In the genomic region with DNA sequence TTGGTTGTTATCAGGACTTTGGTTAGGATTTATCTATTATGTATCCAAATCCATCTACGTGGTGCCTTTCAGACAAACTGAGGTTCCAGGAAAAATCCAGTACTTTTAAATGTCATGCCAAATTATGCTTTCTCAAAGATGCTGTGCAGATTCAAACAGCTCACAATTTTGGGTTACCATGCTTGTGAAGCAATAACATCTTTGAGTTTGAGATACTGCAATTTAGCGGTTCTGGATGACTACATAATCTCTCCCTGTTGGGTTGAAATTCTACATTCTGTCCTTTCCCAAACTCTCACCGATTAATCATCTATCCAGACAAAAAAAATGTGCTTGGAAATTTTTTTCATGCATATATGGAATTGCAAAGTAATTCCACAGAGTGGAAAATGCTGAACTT, we compare ENCODE assay signal across 18 cellular contexts. TPM values are rescaled to one million over a fixed set of nuclear protein-coding genes. Genes with fewer than 3 reads are reported as not detected.
DNase-seq lines count a peak whose midpoint lies in the region; ATAC-seq and TF ChIP-seq lines count a peak whose summit lies in the region.
"Had no signal": no experiment of that assay in that cellular context is flagged by ENCODE, and none has a peak within 500 bp of the region (broad histone marks: within the 10 kb centered on the region; RNA-seq: fewer than 3 reads in every experiment).

No MANE protein-coding gene starts in this region.

- TF ChIP-seq EP300 in sigmoid colon (IDR thresholded peaks at IDR 0.05) = no peak

- no peak for ATAC-seq in GM21619 (IDR thresholded peaks at IDR 0.05; ENCODE audit: unreplicated experiment)
- ATAC-seq: HepG2 had no signal

- POLR2A ChIA-PET in HEK293T (lab: Yijun Ruan, JAX) = no interaction called here

- no peaks in the 10 kb centered on the region for H3K36me3 ChIP-seq in sigmoid colon
- H3K36me3 ChIP-seq in vagina = no peaks in the 10 kb centered on the region

- DNase-seq in amniotic epithelial cell (ENCODE audit: low read depth) (peak; percentile 59), fibroblast of the aortic adventitia (ENCODE audit: low read depth) (peak; percentile 71), sigmoid colon (no peak), vagina (ENCODE audit: extremely low spot score in 2 of 2) (no peak), HEK293T (ENCODE audit: extremely low spot score) (no peak)
- DNase-seq in stimulated activated CD4-positive, alpha-beta T cell treated with anti-CD3 and anti-CD28 coated beads, Interleukin-4, amount 100 ng/mL, for 4 hours = no peak
- DNase-seq: CD8-positive, alpha-beta memory T cell; DND-41; GF-D8; H9; MM.1S; NCI-H1105 treated with DMSO at 0.1 percent for 48 hours; NCI-H187; NCI-H446 treated with DMSO at 0.1 percent for 48 hours; NCI-H774; PC-9 had no signal

- CTCF ChIA-PET in HEK293T (lab: Yijun Ruan, JAX) = interaction anchor here (0.7 kb wide), 1 partner anchor 257 kb away, joined by 3 read pairs; no protein-coding TSS in a partner anchor

- H3K27ac ChIP-seq in sigmoid colon = peak overlapping the region in 3 of 4 donors; percentile 26 to 97 (median 97)
- peak overlapping the region; percentile 18 for H3K27ac ChIP-seq in vagina
- H3K27ac ChIP-seq: PC-9 had no signal

- WGBS in sigmoid colon, 2 donors = 82 to 93% methylated on average over 3 of the region's 3 CpGs

- no peaks in the 10 kb centered on the region for H3K9me3 ChIP-seq in sigmoid colon
- no peaks in the 10 kb centered on the region for H3K9me3 ChIP-seq in vagina

- H3K4me1 ChIP-seq in sigmoid colon (peaks cover 0 to 61% (median 36%) of the 10 kb centered on the region in 4 donors), vagina (peaks cover 12% of the 10 kb centered on the region)

- H3K27me3 ChIP-seq in sigmoid colon (no peaks in the 10 kb centered on the region), vagina (no peaks in the 10 kb centered on the region)

- TF ChIP-seq CTCF in fibroblast of the aortic adventitia (IDR thresholded peaks at IDR 0.05; ENCODE audit: insufficient read depth, low read length) = no peak
- TF ChIP-seq CTCF in sigmoid colon (IDR thresholded peaks at IDR 0.05) = no peak
- no peak for TF ChIP-seq CTCF in vagina (IDR thresholded peaks at IDR 0.05)

- H3K4me3 ChIP-seq in fibroblast of the aortic adventitia (ENCODE audit: low read depth, low read length) (no peak overlapping the region), sigmoid colon (no peak overlapping the region), vagina (no peak overlapping the region)
- H3K4me3 ChIP-seq: PC-9 had no signal

- TF ChIP-seq POLR2A in sigmoid colon (IDR thresholded peaks at IDR 0.05) (no peak), vagina (IDR thresholded peaks at IDR 0.05) (no peak)

- intact Hi-C loops in sigmoid colon (cut with DNase I) (loop anchor here (10.0 kb wide), 1 partner anchor 796 kb away; no protein-coding TSS in a partner anchor), vagina (cut with DNase I) (no loop called here)

TF ChIP-seq in HEK293T, 16 proteins besides CTCF, POLR2A, EP300 and RAD21:
- TF ChIP-seq ARNT (IDR thresholded peaks at IDR 0.05) (no peak), ELF4 (IDR thresholded peaks at IDR 0.05) (no peak), FOXA1 (IDR thresholded peaks at IDR 0.05) (no peak), PKNOX1 (IDR thresholded peaks at IDR 0.05) (no peak), L3MBTL2 (conservative IDR thresholded peaks at IDR 0.05) (no peak), NFRKB (IDR thresholded peaks at IDR 0.05) (no peak), SP1 (IDR thresholded peaks at IDR 0.05) (no peak), ZNF384 (IDR thresholded peaks at IDR 0.05) (no peak)
TF ChIP-seq in HEK293T: peak in this region for 0.

RNA-seq across cellular contexts. Expression of gene RHOBTB1, which starts 3.5 kb away (rescaled TPM):
- total RNA-seq in fibroblast of the aortic adventitia (ENCODE audit: low replicate concordance) (15.8 and 27.0 TPM in 2 replicates), sigmoid colon (10 to 100 TPM in 3 of 4 donors, 1 to 10 TPM in 1; 8.6 to 25.5 (median 14.3) TPM), vagina (11.0 TPM)
- polyA plus RNA-seq in sigmoid colon = 1 to 10 TPM; 3.3 to 6.0 (median 4.9) TPM
- polyA plus RNA-seq: CD8-positive, alpha-beta memory T cell had no signal

Comparison
In these comparisons a context has a peak if more than half of its experiments do, and no peak if none do; other contexts are left out.
1. DNase-seq: peak in amniotic epithelial cell (single experiment) and fibroblast of the aortic adventitia (single experiment); none in sigmoid colon (single experiment), vagina (0 of 2), stimulated activated CD4-positive, alpha-beta T cell treated with anti-CD3 and anti-CD28 coated beads, Interleukin-4, amount 100 ng/mL, for 4 hours (0 of 2) and HEK293T (single experiment).